27 cellular contexts compared by ENCODE assay signal in genomic region chr14:39016733-39017095, GRCh38.
DNase-seq lines count a peak whose midpoint lies in the region; ATAC-seq, FAIRE-seq and TF ChIP-seq lines count a peak whose summit lies in the region.
"Had no signal": no experiment of that assay in that cellular context is flagged by ENCODE, and none has a peak within 500 bp of the region (broad histone marks: within the 10 kb centered on the region; RNA-seq: fewer than 3 reads in every experiment).

No MANE protein-coding gene starts in this region.

- no TSS peak for BruUV-seq in Caco-2 (replicated peaks; lab: Mats Ljungman, UMichigan)

- peaks cover 31% of the 10 kb centered on the region for H3K36me3 Mint-ChIP-seq in Caco-2 (ENCODE audit: insufficient read depth, unreplicated experiment)
- no peaks in the 10 kb centered on the region for H3K36me3 Mint-ChIP-seq in activated T-helper 2 cell treated with anti-CD3 and anti-CD28 coated beads, Interferon-gamma antibody, Interleukin-2, Interleukin-4, amounts not matched to agents 10 μg/mL and 5 μg/mL and 100 μg/mL, durations not matched to agents 14 hours and 24 hours and 36 hours (ENCODE audit: low read depth)
- H3K36me3 Mint-ChIP-seq: naive B cell had no signal

- intact Hi-C loops in Caco-2 (cut with micrococcal nuclease; ENCODE audit: unreplicated experiment), result no loop called here
- intact Hi-C loops in activated T-helper 2 cell treated with anti-CD3 and anti-CD28 coated beads, Interferon-gamma antibody, Interleukin-2, Interleukin-4, amounts not matched to agents 10 μg/mL and 5 μg/mL and 100 μg/mL, durations not matched to agents 14 hours and 24 hours and 36 hours (cut with micrococcal nuclease), result no loop called here

- POLR2A ChIA-PET in Caco-2 (lab: Charles Lee), result no interaction called here
- POLR2A ChIA-PET in H1 (lab: Charles Lee; ENCODE audit: partially characterized antibody), result interaction anchor here (0.6 to 1.4 kb wide), 4 partner anchors 154 to 452 kb away, joined by 3 to 4 read pairs (median 3); partner anchors contain the start of gene TRAPPC6B

- H3K9me3 ChIP-seq in Caco-2 (no peaks in the 10 kb centered on the region), H1 (ENCODE audit: insufficient read depth in 2 of 2, low read depth in 1 of 2, low read length in 1 of 2) (no peaks in the 10 kb centered on the region)
- H3K9me3 ChIP-seq: BLaER1, left lung, MG63, spleen, testis had no signal

- no peak overlapping the region for H4K5ac ChIP-seq in H1 (ENCODE audit: insufficient read length, low read depth, low read length)

- no peak overlapping the region; the same call in 1 of the 2 replicates for H3K27ac ChIP-seq in H1 (ENCODE audit: low read depth, low read length)
- H3K27ac ChIP-seq: BLaER1, left lung, spleen, testis had no signal

- H4K20me1 ChIP-seq in H1 (replicated peaks in 1 of 2; ENCODE audit: control insufficient read depth in 1 of 2, insufficient read depth in 2 of 2, low read length in 2 of 2), result no peaks in the 10 kb centered on the region
- H4K20me1 ChIP-seq: BLaER1 had no signal

- no peak overlapping the region for H3K4ac ChIP-seq in H1 (replicated peaks; ENCODE audit: insufficient read length, low read depth, low read length)

- H3K9me3 Mint-ChIP-seq in Caco-2 (ENCODE audit: unreplicated experiment), result no peaks in the 10 kb centered on the region
- no peaks in the 10 kb centered on the region for H3K9me3 Mint-ChIP-seq in activated T-helper 2 cell treated with anti-CD3 and anti-CD28 coated beads, Interferon-gamma antibody, Interleukin-2, Interleukin-4, amounts not matched to agents 10 μg/mL and 5 μg/mL and 100 μg/mL, durations not matched to agents 14 hours and 24 hours and 36 hours
- H3K9me3 Mint-ChIP-seq: immature natural killer cell had no signal

- peak overlapping the region; percentile 12 for H3K27ac Mint-ChIP-seq in Caco-2 (ENCODE audit: unreplicated experiment)
- no peak overlapping the region for H3K27ac Mint-ChIP-seq in activated T-helper 2 cell treated with anti-CD3 and anti-CD28 coated beads, Interferon-gamma antibody, Interleukin-2, Interleukin-4, amounts not matched to agents 10 μg/mL and 5 μg/mL and 100 μg/mL, durations not matched to agents 14 hours and 24 hours and 36 hours
- H3K27ac Mint-ChIP-seq: immature natural killer cell, naive B cell had no signal

- peak overlapping the region; percentile 76; the same call in 1 of the 2 replicates for H2AFZ ChIP-seq in H1 (ENCODE audit: low read length)

- TF ChIP-seq EP300 in H1 (IDR thresholded peaks at IDR 0.05; ENCODE audit: borderline replicate concordance in 1 of 2, low read depth in 2 of 2, low read length in 2 of 2), result no peak

- H3K4me3 Mint-ChIP-seq in Caco-2 (ENCODE audit: unreplicated experiment), result no peak overlapping the region
- no peak overlapping the region for H3K4me3 Mint-ChIP-seq in activated T-helper 2 cell treated with anti-CD3 and anti-CD28 coated beads, Interferon-gamma antibody, Interleukin-2, Interleukin-4, amounts not matched to agents 10 μg/mL and 5 μg/mL and 100 μg/mL, durations not matched to agents 14 hours and 24 hours and 36 hours (ENCODE audit: low read depth)

- H3K4me2 ChIP-seq in H1 (ENCODE audit: insufficient read depth in 1 of 2, low read depth in 2 of 2, low read length in 2 of 2), result peak overlapping the region; percentile 34 to 61
- H3K4me2 ChIP-seq: BLaER1 had no signal

- H3K23me2 ChIP-seq in H1 (ENCODE audit: low read depth, low read length), result 0 out of 2 replicates have a peak, but pooled peaks cover 1% of the 10 kb centered on the region

- no peak overlapping the region for H2BK5ac ChIP-seq in H1 (ENCODE audit: low read depth, low read length)

- H3K14ac ChIP-seq in H1 (ENCODE audit: insufficient read length), result no peak overlapping the region

- H3K4me3 ChIP-seq in Caco-2 (ENCODE audit: low read depth, low read length) (no peak overlapping the region), H1 (ENCODE audit: extremely low read depth in 1 of 4, insufficient read depth in 2 of 4, low read depth in 3 of 4, low read length in 4 of 4) (peak overlapping the region; percentile 50 to 65 (median 56); a peak in 5 of 8 replicates)
- H3K4me3 ChIP-seq: BLaER1, K562, left lung, MG63, testis had no signal

- H3K36me3 ChIP-seq in Caco-2 (ENCODE audit: control insufficient read depth, insufficient read depth, low read length), result no peaks in the 10 kb centered on the region
- no peaks in the 10 kb centered on the region for H3K36me3 ChIP-seq in H1 (ENCODE audit: control insufficient read depth in 2 of 4, insufficient read depth in 4 of 4, low read length in 3 of 4)
- H3K36me3 ChIP-seq: BLaER1, left lung, MG63, spleen had no signal

- H3K18ac ChIP-seq in H1 (ENCODE audit: extremely low read depth, low read length), result no peak overlapping the region

- H3K9ac ChIP-seq in H1 (replicated peaks in 1 of 4; ENCODE audit: extremely low read depth in 1 of 4, low read depth in 3 of 4, low read length in 3 of 4), result peak overlapping the region in 1 of 4 experiments; percentile 51; a peak in 1 of 7 replicates
- H3K9ac ChIP-seq: BLaER1 had no signal

- no peak for TF ChIP-seq POLR2A in H1 (IDR thresholded peaks at IDR 0.05; ENCODE audit: control extremely low read depth in 1 of 2, low read depth in 2 of 2, low read length in 2 of 2)

- ATAC-seq in left lobe of liver (peak; percentile 29), GM18870 (IDR thresholded peaks at IDR 0.05; ENCODE audit: unreplicated experiment) (no peak)
- ATAC-seq: K562, left lung, Panc1 had no signal

- CTCF ChIA-PET in Caco-2 (lab: Charles Lee), result interaction anchor here (0.6 to 1.7 kb wide), 2 partner anchors 9 to 416 kb away, joined by 3 to 7 read pairs; partner anchors contain the start of gene FBXO33
- CTCF ChIA-PET in H1 (lab: Charles Lee; ENCODE audit: partially characterized antibody), result interaction anchor here (0.6 to 3.9 kb wide), 26 partner anchors 9 to 809 kb away, joined by 3 to 49 read pairs (median 4); partner anchors contain the start of gene SSTR1

- TF ChIP-seq CTCF in Caco-2 (IDR thresholded peaks at IDR 0.05; ENCODE audit: insufficient read depth in 1 of 2, low read depth in 1 of 2, low read length in 1 of 2, severe bottlenecking in 1 of 2, unreplicated experiment in 1 of 2) (no peak), H1 (IDR thresholded peaks at IDR 0.05; ENCODE audit: control extremely low read depth in 1 of 3, insufficient read depth in 1 of 3, low read depth in 1 of 3, low read length in 3 of 3) (no peak)

- H2BK120ac ChIP-seq in H1 (replicated peaks; ENCODE audit: low read depth, low read length), result no peak overlapping the region

- H3K27me3 Mint-ChIP-seq in Caco-2 (ENCODE audit: insufficient read depth, unreplicated experiment), result no peaks in the 10 kb centered on the region
- H3K27me3 Mint-ChIP-seq in activated T-helper 2 cell treated with anti-CD3 and anti-CD28 coated beads, Interferon-gamma antibody, Interleukin-2, Interleukin-4, amounts not matched to agents 10 μg/mL and 5 μg/mL and 100 μg/mL, durations not matched to agents 14 hours and 24 hours and 36 hours (ENCODE audit: low read depth), result no peaks in the 10 kb centered on the region
- H3K27me3 Mint-ChIP-seq: naive B cell had no signal

- WGBS in H1 (ENCODE audit: extremely low coverage in 1 of 2, insufficient coverage in 1 of 2, insufficient read length in 1 of 2, insufficient replicate concordance in 2 of 2, low coverage in 1 of 2, low lambda C conversion rate in 2 of 2, missing lambda C conversion rate in 1 of 2), 2 experiments, result 79% methylated on average over 4 of the region's 4 CpGs; no CpG with 5 or more reads in 1 of the 2 experiments

- no peaks in the 10 kb centered on the region for H3K79me1 ChIP-seq in H1 (ENCODE audit: low read depth, low read length)

- H2BK15ac ChIP-seq in H1 (ENCODE audit: low read length), result no peak overlapping the region

- no peak overlapping the region for H2BK12ac ChIP-seq in H1 (ENCODE audit: low read depth, low read length)

- DNase-seq in Caco-2, result no peak
- peak; percentile 38 for DNase-seq in NCI-H345 (lab: John Stamatoyannopoulos, UW)
- DNase-seq in H1 (ENCODE audit: low read depth in 1 of 2, low spot score in 2 of 2), result no peak
- no peak for DNase-seq in left lobe of liver (ENCODE audit: low spot score)
- no peak for DNase-seq in activated CD4-positive, CD25-positive, alpha-beta regulatory T cell treated with anti-CD3 and anti-CD28 coated beads, Interleukin-2, amount 50 U/mL, for 72 hours
- DNase-seq in DMS79 treated with DMSO at 0.1 percent for 48 hours (lab: John Stamatoyannopoulos, UW), result no peak
- no peak for DNase-seq in activated T-helper 2 cell treated with anti-CD3 and anti-CD28 coated beads, Interferon-gamma antibody, Interleukin-2, Interleukin-4, amounts not matched to agents 10 μg/mL and 5 μg/mL and 100 μg/mL, durations not matched to agents 14 hours and 24 hours and 36 hours (ENCODE audit: low spot score)
- DNase-seq: activated CD4-positive, alpha-beta T cell treated with anti-CD3 and anti-CD28 coated beads for 4 hours; activated naive CD4-positive, alpha-beta T cell treated with anti-CD3 and anti-CD28 coated beads, Interleukin-2, amount 50 U/mL, for 16 hours; anterior cingulate cortex; COR-L47; immature natural killer cell; left lung; MG63; naive B cell; NCI-H1417 treated with DMSO at 0.1 percent for 48 hours; NCI-H510A; spleen; stimulated activated CD4-positive, alpha-beta T cell treated with anti-CD3 and anti-CD28 coated beads, Interleukin-4, amount 100 ng/mL, for 1 hour; stimulated activated naive CD4-positive, alpha-beta T cell; testis had no signal

- no peaks in the 10 kb centered on the region for H3K27me3 ChIP-seq in Caco-2 (replicated peaks; ENCODE audit: control insufficient read depth, insufficient read depth, low read length)
- H3K27me3 ChIP-seq in H1 (replicated peaks in 1 of 4; ENCODE audit: control insufficient read depth in 3 of 4, extremely low read depth in 1 of 4, insufficient read depth in 3 of 4, low read length in 3 of 4), result no peaks in the 10 kb centered on the region
- H3K27me3 ChIP-seq: BLaER1, left lung, MG63, spleen, testis had no signal

- H3K4me1 ChIP-seq in Caco-2, result peaks cover 4% of the 10 kb centered on the region; the same call in 1 of the 2 replicates
- H3K4me1 ChIP-seq in H1 (replicated peaks in 1 of 4; ENCODE audit: control insufficient read depth in 3 of 4, insufficient read depth in 4 of 4, low read length in 3 of 4), result no peaks in the 10 kb centered on the region
- H3K4me1 ChIP-seq: BLaER1, left lung, testis had no signal

- no peak for TF ChIP-seq RAD21 in H1 (IDR thresholded peaks at IDR 0.05 in 1 of 2, conservative IDR thresholded peaks at IDR 0.05 in 1 of 2; ENCODE audit: low read depth in 2 of 2, low read length in 2 of 2)

- H4K91ac ChIP-seq in H1 (replicated peaks; ENCODE audit: insufficient read length, low read length), result no peak overlapping the region

- H3K4me1 Mint-ChIP-seq in Caco-2 (ENCODE audit: low read depth, unreplicated experiment), result peaks cover 6% of the 10 kb centered on the region
- no peaks in the 10 kb centered on the region for H3K4me1 Mint-ChIP-seq in activated T-helper 2 cell treated with anti-CD3 and anti-CD28 coated beads, Interferon-gamma antibody, Interleukin-2, Interleukin-4, amounts not matched to agents 10 μg/mL and 5 μg/mL and 100 μg/mL, durations not matched to agents 14 hours and 24 hours and 36 hours (ENCODE audit: low read depth)
- H3K4me1 Mint-ChIP-seq: immature natural killer cell, naive B cell had no signal

- no peak overlapping the region for H3K23ac ChIP-seq in H1 (ENCODE audit: insufficient read length)

- H2BK20ac ChIP-seq in H1 (ENCODE audit: low read length), result no peak overlapping the region

- no peak for FAIRE-seq in H1 (lab: Jason Lieb, UNC)
- FAIRE-seq: GM12891, K562, TTC549 had no signal

- H3K79me2 ChIP-seq in H1 (ENCODE audit: control insufficient read depth in 1 of 2, insufficient read depth in 2 of 2, low read length in 2 of 2), result no peaks in the 10 kb centered on the region

- no peak overlapping the region for H4K8ac ChIP-seq in H1 (ENCODE audit: extremely low read depth, insufficient read depth, low read length)

- no peak overlapping the region for H3K56ac ChIP-seq in H1 (replicated peaks; ENCODE audit: insufficient read length, low read depth, low read length)

- H2AK5ac ChIP-seq in H1 (ENCODE audit: low read depth, low read length), result no peak overlapping the region
